29 cellular contexts compared by ENCODE assay signal in the genomic region with DNA sequence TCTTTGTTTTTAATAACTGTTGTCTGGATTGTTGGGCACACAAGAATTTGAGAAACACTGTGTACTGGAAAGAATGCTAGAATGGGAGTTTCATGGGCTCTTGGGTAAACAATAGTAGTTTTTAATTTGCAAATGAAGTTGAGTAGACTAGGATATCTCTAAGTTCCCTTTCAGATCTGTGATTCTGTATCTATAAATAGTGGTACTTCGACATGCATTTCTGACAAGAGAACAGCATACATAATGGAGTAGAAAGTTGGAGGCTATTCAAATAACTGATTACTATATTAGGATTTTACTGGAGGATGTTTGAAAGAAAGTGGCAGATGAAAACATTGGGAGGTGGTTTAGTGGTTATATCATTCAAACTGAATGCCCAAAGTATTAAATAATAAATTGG.
"Had no signal": no experiment of that assay in that cellular context is flagged by ENCODE, and none has a peak within 500 bp of the region (broad histone marks: within the 10 kb centered on the region; RNA-seq: fewer than 3 reads in every experiment).

No MANE protein-coding gene starts in this region.

- H3K27me3 ChIP-seq: brain microvascular endothelial cell, MG63, Peyer's patch had no signal

- H3K4me3 ChIP-seq: MG63, Peyer's patch had no signal

- H3K27ac ChIP-seq: brain microvascular endothelial cell, KMS-11, Peyer's patch had no signal

- H3K36me3 ChIP-seq: brain microvascular endothelial cell, MG63 had no signal

- H3K4me3 Mint-ChIP-seq: activated CD8-positive, alpha-beta T cell treated with anti-CD3 and anti-CD28 coated beads, Interleukin-2, amount 10 ng/mL, durations not matched to agents 7 days and 5 days; T-helper 17 cell; WTC11 had no signal

- DNase-seq: activated CD4-positive, alpha-beta T cell treated with anti-CD3 and anti-CD28 coated beads for 48 hours; activated CD4-positive, alpha-beta T cell treated with anti-CD3 and anti-CD28 coated beads, Interleukin-2, amount 50 U/mL, for 4 hours; activated CD4-positive, CD25-positive, alpha-beta regulatory T cell treated with anti-CD3 and anti-CD28 coated beads, Interleukin-2, amount 50 U/mL, for 72 hours; activated CD8-positive, alpha-beta memory T cell treated with anti-CD3 and anti-CD28 coated beads, Interleukin-2, amount 50 U/mL, for 48 hours; activated CD8-positive, alpha-beta T cell treated with anti-CD3 and anti-CD28 coated beads, Interleukin-2, amount 10 ng/mL, durations not matched to agents 7 days and 5 days; activated effector memory CD4-positive, alpha-beta T cell treated with anti-CD3 and anti-CD28 coated beads, Interleukin-2, amount 50 U/mL, for 16 hours; activated naive CD4-positive, alpha-beta T cell treated with Interleukin-2 at 50 U/mL for 16 hours; activated T-cell treated with anti-CD3 and anti-CD28 coated beads, Interleukin-2, amount 50 U/mL, for 1 hour; brain microvascular endothelial cell; MG63; MV-4-11; NCI-H1092 treated with DMSO at 0.1 percent for 48 hours; NCI-H1417 treated with DMSO at 0.1 percent for 48 hours; NCI-H1694; NCI-H2029; NCI-H2107; NCI-H2171 treated with DMSO at 0.1 percent for 48 hours; NCI-H345; NCI-H510A; NCI-H69; NK-92 treated with Interleukin-12 subunit alpha and Interleukin-12 subunit beta, amount 100 ng/mL, for 24 hours; OCI-M1; Peyer's patch; SIG-M5; T-helper 17 cell; T-helper 9 cell had no signal

- H3K9me3 ChIP-seq: Peyer's patch had no signal

- H3K4me1 Mint-ChIP-seq: T-helper 17 cell had no signal

- H3K27me3 Mint-ChIP-seq: T-helper 17 cell had no signal

- H3K27ac Mint-ChIP-seq: activated CD8-positive, alpha-beta T cell treated with anti-CD3 and anti-CD28 coated beads, Interleukin-2, amount 10 ng/mL, durations not matched to agents 7 days and 5 days; activated naive CD4-positive, alpha-beta T cell treated with anti-CD3 and anti-CD28 coated beads, Interleukin-2, amount 50 U/mL, for 72 hours; T-helper 17 cell; WTC11 had no signal

- ATAC-seq: activated CD8-positive, alpha-beta T cell treated with anti-CD3 and anti-CD28 coated beads, Interleukin-2, amount 10 ng/mL, durations not matched to agents 7 days and 5 days; activated naive CD4-positive, alpha-beta T cell treated with anti-CD3 and anti-CD28 coated beads, Interleukin-2, amount 50 U/mL, for 72 hours; T-helper 17 cell; WTC11 had no signal
